ENCODE assay signal across 12 cellular contexts in the genomic region with DNA sequence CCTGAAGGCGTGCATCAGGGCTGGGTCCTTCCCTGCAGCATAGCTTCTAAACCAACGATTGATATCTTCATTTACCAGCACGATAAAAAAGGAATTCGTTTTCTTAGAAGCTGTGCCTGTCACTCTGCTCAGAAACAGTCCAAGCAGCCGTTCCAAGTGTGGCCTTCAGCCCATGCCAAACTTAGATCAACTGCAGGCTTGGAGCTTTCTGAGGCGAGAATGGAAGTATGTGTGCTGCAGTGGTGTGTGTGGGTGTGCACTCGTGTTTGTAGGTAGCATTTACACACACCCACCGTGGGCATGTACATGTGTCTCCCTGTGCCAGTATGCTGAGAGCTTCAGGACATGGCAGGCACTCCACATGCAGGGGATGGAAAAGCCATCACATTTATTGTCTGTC.
A peak's percentile ranks its signal among the peaks of the same experiment; 100 is the strongest.
DNase-seq lines count a peak whose midpoint lies in the region; ATAC-seq and TF ChIP-seq lines count a peak whose summit lies in the region.
"Had no signal": no experiment of that assay in that cellular context is flagged by ENCODE, and none has a peak within 500 bp of the region (broad histone marks: within the 10 kb centered on the region; RNA-seq: fewer than 3 reads in every experiment).

No MANE protein-coding gene starts in this region.

- DNase-seq in stimulated activated naive CD8-positive, alpha-beta T cell treated with anti-CD3 and anti-CD28 coated beads, Interleukin-15, Interleukin-2, amounts not matched to agents 100 U/mL and 50 U/mL, for 24 hours: no peak
- DNase-seq in fibroblast of gingiva (ENCODE audit: low read depth): peak; percentile 14
- no peak for DNase-seq in neural progenitor cell (ENCODE audit: low spot score)
- DNase-seq in aorta: peak in 1 of 2 donors; percentile 51
- no peak for DNase-seq in thyroid gland
- no peak for DNase-seq in esophagus squamous epithelium (lab: John Stamatoyannopoulos, UW)
- DNase-seq: cortex of kidney, NCI-H2107 had no signal

- H4K20me1 ChIP-seq in neural progenitor cell (ENCODE audit: low read depth): no peaks in the 10 kb centered on the region

- H3K27ac Mint-ChIP-seq in stimulated activated naive CD8-positive, alpha-beta T cell treated with anti-CD3 and anti-CD28 coated beads, Interleukin-15, Interleukin-2, amounts not matched to agents 100 ng/mL and 50 ng/mL, for 24 hours: peak overlapping the region; percentile 40
- H3K27ac Mint-ChIP-seq in neural progenitor cell: peak overlapping the region; percentile 78
- H3K27ac Mint-ChIP-seq: H9 had no signal

- H3K27ac ChIP-seq in neural progenitor cell: no peak overlapping the region
- peak overlapping the region in 1 of 2 donors; percentile 20 for H3K27ac ChIP-seq in aorta (ENCODE audit: low read depth in 1 of 2, low read length in 2 of 2)
- H3K27ac ChIP-seq in thyroid gland: no peak overlapping the region
- peak overlapping the region in 1 of 4 donors; percentile 14 for H3K27ac ChIP-seq in esophagus squamous epithelium

- WGBS in aorta, 2 donors: 3 to 5% methylated on average over 8 of the region's 8 CpGs
- 49 to 59% methylated on average over 8 of the region's 8 CpGs for WGBS in thyroid gland, 2 donors
- 29 to 30% methylated on average over 4 to 8 of the region's 8 CpGs for WGBS in esophagus squamous epithelium, 2 donors

- H2AFZ ChIP-seq in neural progenitor cell (replicated peaks): peak overlapping the region; percentile 22

- H3K4me1 ChIP-seq in neural progenitor cell (peaks cover 12% of the 10 kb centered on the region), aorta (ENCODE audit: control insufficient read depth in 1 of 2, insufficient read depth in 2 of 2, low read length in 2 of 2) (no peaks in the 10 kb centered on the region), thyroid gland (no peaks in the 10 kb centered on the region), esophagus squamous epithelium (peaks cover 12 to 32% (median 16%) of the 10 kb centered on the region in 3 donors)

- H3K36me3 Mint-ChIP-seq in stimulated activated naive CD8-positive, alpha-beta T cell treated with anti-CD3 and anti-CD28 coated beads, Interleukin-15, Interleukin-2, amounts not matched to agents 100 ng/mL and 50 ng/mL, for 24 hours (ENCODE audit: low read depth): no peaks in the 10 kb centered on the region
- no peaks in the 10 kb centered on the region for H3K36me3 Mint-ChIP-seq in neural progenitor cell

- H3K4me3 Mint-ChIP-seq in stimulated activated naive CD8-positive, alpha-beta T cell treated with anti-CD3 and anti-CD28 coated beads, Interleukin-15, Interleukin-2, amounts not matched to agents 100 ng/mL and 50 ng/mL, for 24 hours: no peak overlapping the region
- no peak overlapping the region for H3K4me3 Mint-ChIP-seq in neural progenitor cell
- H3K4me3 Mint-ChIP-seq: H9 had no signal

- H3K79me2 ChIP-seq in neural progenitor cell (ENCODE audit: low read depth): no peaks in the 10 kb centered on the region

- H3K4me1 Mint-ChIP-seq in stimulated activated naive CD8-positive, alpha-beta T cell treated with anti-CD3 and anti-CD28 coated beads, Interleukin-15, Interleukin-2, amounts not matched to agents 100 ng/mL and 50 ng/mL, for 24 hours (ENCODE audit: low read depth): peaks cover 28% of the 10 kb centered on the region
- H3K4me1 Mint-ChIP-seq in neural progenitor cell: peaks cover 25% of the 10 kb centered on the region

- peaks cover 56% of the 10 kb centered on the region for H3K27me3 ChIP-seq in neural progenitor cell
- H3K27me3 ChIP-seq in aorta (ENCODE audit: control insufficient read depth in 1 of 2, insufficient read depth in 2 of 2, low read length in 1 of 2): no peaks in the 10 kb centered on the region
- no peaks in the 10 kb centered on the region for H3K27me3 ChIP-seq in thyroid gland
- H3K27me3 ChIP-seq in esophagus squamous epithelium: peaks cover 0 to 27% (median 0%) of the 10 kb centered on the region in 4 donors

- H3K9me3 Mint-ChIP-seq in stimulated activated naive CD8-positive, alpha-beta T cell treated with anti-CD3 and anti-CD28 coated beads, Interleukin-15, Interleukin-2, amounts not matched to agents 100 ng/mL and 50 ng/mL, for 24 hours: no peaks in the 10 kb centered on the region
- peaks cover 4% of the 10 kb centered on the region for H3K9me3 Mint-ChIP-seq in neural progenitor cell

- H3K9me3 ChIP-seq in neural progenitor cell (ENCODE audit: low read depth) (no peaks in the 10 kb centered on the region), aorta (ENCODE audit: control insufficient read depth, low read length) (no peaks in the 10 kb centered on the region), thyroid gland (no peaks in the 10 kb centered on the region), esophagus squamous epithelium (no peaks in the 10 kb centered on the region)

- TF ChIP-seq CTCF in neural progenitor cell (IDR thresholded peaks at IDR 0.05) (no peak), thyroid gland (IDR thresholded peaks at IDR 0.05) (no peak), esophagus squamous epithelium (IDR thresholded peaks at IDR 0.05) (no peak)

- H3K4me3 ChIP-seq in neural progenitor cell: no peak overlapping the region
- no peak overlapping the region for H3K4me3 ChIP-seq in aorta (ENCODE audit: low read length in 2 of 2)
- H3K4me3 ChIP-seq in thyroid gland (replicated peaks in 1 of 3): no peak overlapping the region
- H3K4me3 ChIP-seq in esophagus squamous epithelium: no peak overlapping the region
- H3K4me3 ChIP-seq: K562 had no signal

- TF ChIP-seq POLR2A in thyroid gland (IDR thresholded peaks at IDR 0.05): no peak
- no peak for TF ChIP-seq POLR2A in esophagus squamous epithelium (IDR thresholded peaks at IDR 0.05)

- peaks cover 18% of the 10 kb centered on the region for H3K27me3 Mint-ChIP-seq in stimulated activated naive CD8-positive, alpha-beta T cell treated with anti-CD3 and anti-CD28 coated beads, Interleukin-15, Interleukin-2, amounts not matched to agents 100 ng/mL and 50 ng/mL, for 24 hours
- peaks cover 15% of the 10 kb centered on the region for H3K27me3 Mint-ChIP-seq in neural progenitor cell (ENCODE audit: insufficient read depth, low read depth)

- no peaks in the 10 kb centered on the region for H3F3A ChIP-seq in neural progenitor cell (ENCODE audit: low read depth)

- intact Hi-C loops in aorta (cut with DNase I): no loop called here
- intact Hi-C loops in thyroid gland (cut with DNase I): no loop called here
- intact Hi-C loops in esophagus squamous epithelium (cut with DNase I): no loop called here

- no peak overlapping the region for H3K4me2 ChIP-seq in neural progenitor cell

- no peak overlapping the region for H3K9ac ChIP-seq in neural progenitor cell

- H3K36me3 ChIP-seq in neural progenitor cell: no peaks in the 10 kb centered on the region
- H3K36me3 ChIP-seq in aorta (ENCODE audit: control insufficient read depth in 1 of 2, insufficient read depth in 2 of 2, low read length in 1 of 2): no peaks in the 10 kb centered on the region
- no peaks in the 10 kb centered on the region for H3K36me3 ChIP-seq in thyroid gland
- H3K36me3 ChIP-seq in esophagus squamous epithelium: no peaks in the 10 kb centered on the region

- no peak for ATAC-seq in stimulated activated naive CD8-positive, alpha-beta T cell treated with anti-CD3 and anti-CD28 coated beads, Interleukin-15, Interleukin-2, amounts not matched to agents 100 U/mL and 50 U/mL, for 24 hours
- peak; percentile 60 for ATAC-seq in aorta (ENCODE audit: low FRiP score)
- ATAC-seq in GM19463 (IDR thresholded peaks at IDR 0.05; ENCODE audit: unreplicated experiment): no peak
- ATAC-seq: K562 had no signal
